Comparison of ENCODE assay signal across 13 cellular contexts in the genomic region with DNA sequence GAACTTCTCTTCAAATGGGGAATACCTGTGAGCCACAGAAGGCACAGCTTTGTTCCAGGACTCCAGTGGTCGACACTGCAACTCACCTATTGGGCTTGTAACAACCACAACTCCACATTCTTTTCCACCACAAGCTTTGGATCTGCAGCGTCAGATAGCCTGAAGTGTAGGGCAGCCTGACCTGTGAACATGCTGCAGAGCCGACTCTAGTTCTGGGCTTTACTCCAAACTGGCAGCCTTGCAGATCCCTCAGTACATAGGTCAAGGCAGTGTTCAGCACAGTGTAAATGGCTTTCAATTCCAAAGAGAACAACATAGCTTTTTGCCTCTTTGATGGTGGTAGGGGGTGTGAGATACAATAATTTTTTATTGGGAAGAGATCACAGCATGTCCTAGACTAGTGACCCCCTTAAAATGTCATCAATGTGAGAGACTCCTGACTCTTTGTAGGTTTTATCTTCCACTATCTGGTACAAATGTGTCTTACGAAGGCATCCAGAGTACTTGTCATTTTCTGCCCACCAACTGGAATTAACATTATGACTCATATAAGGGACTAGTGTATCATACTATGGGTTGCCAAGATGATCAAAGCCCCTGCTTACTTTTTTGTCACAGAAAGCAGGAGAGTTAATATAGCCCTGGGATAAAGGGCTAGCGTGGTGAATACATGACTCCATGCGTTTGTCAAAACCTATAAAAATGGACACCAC.
DNase-seq lines count a peak whose midpoint lies in the region; ATAC-seq and TF ChIP-seq lines count a peak whose summit lies in the region.
"Had no signal": no experiment of that assay in that cellular context is flagged by ENCODE, and none has a peak within 500 bp of the region (broad histone marks: within the 10 kb centered on the region; RNA-seq: fewer than 3 reads in every experiment).

No MANE protein-coding gene starts in this region.

- H3K27me3 ChIP-seq in HCT116 (ENCODE audit: insufficient read depth, low read length): no peaks in the 10 kb centered on the region
- no peaks in the 10 kb centered on the region for H3K27me3 ChIP-seq in body of pancreas

- H3K9me2 ChIP-seq in HCT116 (ENCODE audit: insufficient read depth): no peaks in the 10 kb centered on the region

- H3K27ac ChIP-seq in HCT116 (ENCODE audit: low read depth, low read length): no peak overlapping the region
- peak overlapping the region in 2 of 4 donors; percentile 7 to 26 for H3K27ac ChIP-seq in body of pancreas

- H3K9me3 Mint-ChIP-seq in stimulated activated effector memory CD8-positive, alpha-beta T cell treated with anti-CD3 and anti-CD28 coated beads, Interleukin-12 subunit alpha, Interleukin-12 subunit beta, amount 100 ng/mL, for 72 hours: peaks cover 3% of the 10 kb centered on the region

- intact Hi-C loops in HCT116 (cut with micrococcal nuclease): no loop called here
- intact Hi-C loops in body of pancreas (cut with DNase I): no loop called here

- no peak overlapping the region for H3K4me3 ChIP-seq in HCT116 (replicated peaks in 1 of 2; ENCODE audit: low read depth in 1 of 2, low read length in 2 of 2)
- H3K4me3 ChIP-seq in body of pancreas: no peak overlapping the region

- H2AFZ ChIP-seq in HCT116 (ENCODE audit: low read depth, low read length, poor library complexity, severe bottlenecking): no peak overlapping the region

- no TSS peak for BruUV-seq in HCT116 (replicated peaks; lab: Mats Ljungman, UMichigan)

- H3K36me3 ChIP-seq in HCT116 (ENCODE audit: control insufficient read depth in 1 of 2, insufficient read depth in 2 of 2, low read length in 2 of 2) (no peaks in the 10 kb centered on the region), body of pancreas (replicated peaks in 1 of 2; ENCODE audit: insufficient read depth in 1 of 2, low read depth in 2 of 2) (no peaks in the 10 kb centered on the region)

- H3K36me3 Mint-ChIP-seq in stimulated activated effector memory CD8-positive, alpha-beta T cell treated with anti-CD3 and anti-CD28 coated beads, Interleukin-12 subunit alpha, Interleukin-12 subunit beta, amount 100 ng/mL, for 72 hours: no peaks in the 10 kb centered on the region
- H3K36me3 Mint-ChIP-seq: activated CD8-positive, alpha-beta memory T cell treated with anti-CD3 and anti-CD28 coated beads, Interleukin-2, amount 10 ng/mL, durations not matched to agents 7 days and 5 days; mesothelial cell of epicardium had no signal

- H3K9ac ChIP-seq in HCT116 (ENCODE audit: low read length): no peak overlapping the region

- CTCF ChIA-PET in HCT116 (lab: Charles Lee): no interaction called here

- no peak for TF ChIP-seq CTCF in HCT116 (IDR thresholded peaks at IDR 0.05 in 2 of 3, conservative IDR thresholded peaks at IDR 0.05 in 1 of 3; ENCODE audit: borderline replicate concordance in 1 of 3, insufficient read depth in 1 of 3, low read depth in 2 of 3, low read length in 2 of 3)
- no peak for TF ChIP-seq CTCF in body of pancreas (IDR thresholded peaks at IDR 0.05)

- H3K27ac Mint-ChIP-seq in stimulated activated effector memory CD8-positive, alpha-beta T cell treated with anti-CD3 and anti-CD28 coated beads, Interleukin-12 subunit alpha, Interleukin-12 subunit beta, amount 100 ng/mL, for 72 hours: no peak overlapping the region
- H3K27ac Mint-ChIP-seq: activated CD8-positive, alpha-beta memory T cell treated with anti-CD3 and anti-CD28 coated beads, Interleukin-2, amount 10 ng/mL, durations not matched to agents 7 days and 5 days; mesothelial cell of epicardium had no signal

- H3K4me1 ChIP-seq in HCT116 (ENCODE audit: control insufficient read depth in 1 of 2, insufficient read depth in 2 of 2, low read length in 2 of 2) (no peaks in the 10 kb centered on the region), body of pancreas (peaks cover 11% of the 10 kb centered on the region)

- no peaks in the 10 kb centered on the region for H4K20me1 ChIP-seq in HCT116 (ENCODE audit: insufficient read depth)

- POLR2A ChIA-PET in HCT116 (lab: Charles Lee): no interaction called here

- H3K79me2 ChIP-seq in HCT116 (ENCODE audit: insufficient read depth, low read length): no peaks in the 10 kb centered on the region

- H3K4me3 Mint-ChIP-seq in stimulated activated effector memory CD8-positive, alpha-beta T cell treated with anti-CD3 and anti-CD28 coated beads, Interleukin-12 subunit alpha, Interleukin-12 subunit beta, amount 100 ng/mL, for 72 hours: no peak overlapping the region
- H3K4me3 Mint-ChIP-seq: activated CD8-positive, alpha-beta memory T cell treated with anti-CD3 and anti-CD28 coated beads, Interleukin-2, amount 10 ng/mL, durations not matched to agents 7 days and 5 days; mesothelial cell of epicardium had no signal

- H3K4me1 Mint-ChIP-seq in stimulated activated effector memory CD8-positive, alpha-beta T cell treated with anti-CD3 and anti-CD28 coated beads, Interleukin-12 subunit alpha, Interleukin-12 subunit beta, amount 100 ng/mL, for 72 hours: no peaks in the 10 kb centered on the region
- H3K4me1 Mint-ChIP-seq: activated CD8-positive, alpha-beta memory T cell treated with anti-CD3 and anti-CD28 coated beads, Interleukin-2, amount 10 ng/mL, durations not matched to agents 7 days and 5 days; mesothelial cell of epicardium had no signal

- no peak overlapping the region for H3K4me2 ChIP-seq in HCT116 (ENCODE audit: low read length)

- DNase-seq in HCT116 (ENCODE audit: low read depth, low spot score): no peak
- DNase-seq in body of pancreas: peak; percentile 67 to 85 (median 81)
- DNase-seq in kidney glomerular epithelial cell (lab: John Stamatoyannopoulos, UW): peak; percentile 8
- no peak for DNase-seq in stimulated activated effector memory CD8-positive, alpha-beta T cell treated with anti-CD3 and anti-CD28 coated beads, Interleukin-12 subunit alpha, Interleukin-12 subunit beta, amount 100 ng/mL, for 72 hours (ENCODE audit: low spot score in 2 of 2)
- no peak for DNase-seq in GM19238 (ENCODE audit: insufficient read length, low spot score)
- DNase-seq in SIG-M5 (lab: John Stamatoyannopoulos, UW): no peak
- DNase-seq in iPS-NIHi7 (ENCODE audit: extremely low spot score): no peak
- DNase-seq: DMS79 treated with DMSO at 0.1 percent for 48 hours; effector memory CD4-positive, alpha-beta T cell; NCI-H1105 treated with DMSO at 0.1 percent for 48 hours had no signal

- 0 out of 2 replicates have a peak, but pooled peaks have one; percentile 36 for ATAC-seq in HCT116
- ATAC-seq in body of pancreas: peak; percentile 86
- ATAC-seq in stimulated activated effector memory CD8-positive, alpha-beta T cell treated with anti-CD3 and anti-CD28 coated beads, Interleukin-12 subunit alpha, Interleukin-12 subunit beta, amount 100 ng/mL, for 72 hours: peak; percentile 60
- ATAC-seq in HG02884 (IDR thresholded peaks at IDR 0.05; ENCODE audit: unreplicated experiment): no peak
- ATAC-seq: activated CD8-positive, alpha-beta memory T cell treated with anti-CD3 and anti-CD28 coated beads, Interleukin-2, amount 10 ng/mL, durations not matched to agents 7 days and 5 days had no signal

- WGBS in body of pancreas, 2 donors: 47 to 48% methylated on average over 6 of the region's 6 CpGs

- RAD21 ChIA-PET in HCT116 (lab: Charles Lee; ENCODE audit: low non-redundant PET in 1 of 2, low total read pairs in 2 of 2, uncharacterized antibody in 2 of 2, unreplicated experiment in 2 of 2): no interaction called here

- no peak for TF ChIP-seq RAD21 in HCT116 (IDR thresholded peaks at IDR 0.05; ENCODE audit: low read depth)

- TF ChIP-seq POLR2A in HCT116 (IDR thresholded peaks at IDR 0.05; ENCODE audit: borderline replicate concordance, extremely low read depth, insufficient read depth, insufficient read length) (no peak), body of pancreas (IDR thresholded peaks at IDR 0.05) (no peak)

- H3K9me3 ChIP-seq in HCT116 (ENCODE audit: control insufficient read depth in 1 of 2, insufficient read depth in 1 of 2, low read depth in 1 of 2, low read length in 2 of 2) (no peaks in the 10 kb centered on the region), body of pancreas (no peaks in the 10 kb centered on the region)

TF ChIP-seq in HCT116, 20 proteins besides CTCF, POLR2A, EP300 and RAD21 (continues in another document):
- TF ChIP-seq TCF7L2 (IDR thresholded peaks at IDR 0.05; ENCODE audit: borderline replicate concordance, extremely low read depth, insufficient read depth, insufficient read length) (no peak), SP1 (IDR thresholded peaks at IDR 0.05; ENCODE audit: low read depth) (no peak), SIN3A (IDR thresholded peaks at IDR 0.05; ENCODE audit: low read depth) (no peak), ZFX (IDR thresholded peaks at IDR 0.05) (no peak), EGR1 (IDR thresholded peaks at IDR 0.05; ENCODE audit: low read depth) (no peak), JUND (IDR thresholded peaks at IDR 0.05) (no peak), POLR2AphosphoS5 (IDR thresholded peaks at IDR 0.05; ENCODE audit: low read depth, low read length) (no peak), CBX3 (IDR thresholded peaks at IDR 0.05; ENCODE audit: low read depth) (no peak), ZNF274 (IDR thresholded peaks at IDR 0.05; ENCODE audit: low read depth, low read length) (no peak), YY1 (IDR thresholded peaks at IDR 0.05; ENCODE audit: extremely low read depth, insufficient replicate concordance, low read depth, low read length) (no peak), EZH2phosphoT487 (IDR thresholded peaks at IDR 0.05; ENCODE audit: borderline replicate concordance) (no peak), EZH2 (IDR thresholded peaks at IDR 0.05) (no peak)
- TF ChIP-seq, protein P1, sequence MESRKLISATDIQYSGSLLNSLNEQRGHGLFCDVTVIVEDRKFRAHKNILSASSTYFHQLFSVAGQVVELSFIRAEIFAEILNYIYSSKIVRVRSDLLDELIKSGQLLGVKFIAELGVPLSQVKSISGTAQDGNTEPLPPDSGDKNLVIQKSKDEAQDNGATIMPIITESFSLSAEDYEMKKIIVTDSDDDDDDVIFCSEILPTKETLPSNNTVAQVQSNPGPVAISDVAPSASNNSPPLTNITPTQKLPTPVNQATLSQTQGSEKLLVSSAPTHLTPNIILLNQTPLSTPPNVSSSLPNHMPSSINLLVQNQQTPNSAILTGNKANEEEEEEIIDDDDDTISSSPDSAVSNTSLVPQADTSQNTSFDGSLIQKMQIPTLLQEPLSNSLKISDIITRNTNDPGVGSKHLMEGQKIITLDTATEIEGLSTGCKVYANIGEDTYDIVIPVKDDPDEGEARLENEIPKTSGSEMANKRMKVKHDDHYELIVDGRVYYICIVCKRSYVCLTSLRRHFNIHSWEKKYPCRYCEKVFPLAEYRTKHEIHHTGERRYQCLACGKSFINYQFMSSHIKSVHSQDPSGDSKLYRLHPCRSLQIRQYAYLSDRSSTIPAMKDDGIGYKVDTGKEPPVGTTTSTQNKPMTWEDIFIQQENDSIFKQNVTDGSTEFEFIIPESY (IDR thresholded peaks at IDR 0.05; ENCODE audit: extremely low read depth, insufficient replicate concordance, low read length): no peak
- TF ChIP-seq, protein P2, sequence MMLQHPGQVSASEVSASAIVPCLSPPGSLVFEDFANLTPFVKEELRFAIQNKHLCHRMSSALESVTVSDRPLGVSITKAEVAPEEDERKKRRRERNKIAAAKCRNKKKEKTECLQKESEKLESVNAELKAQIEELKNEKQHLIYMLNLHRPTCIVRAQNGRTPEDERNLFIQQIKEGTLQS (IDR thresholded peaks at IDR 0.05): no peak

Comparison
In these comparisons a context has a peak if more than half of its experiments do, and no peak if none do; other contexts are left out.
1. DNase-seq: peak in body of pancreas (4 of 4) and kidney glomerular epithelial cell (single experiment); none in HCT116 (single experiment), stimulated activated effector memory CD8-positive, alpha-beta T cell treated with anti-CD3 and anti-CD28 coated beads, Interleukin-12 subunit alpha, Interleukin-12 subunit beta, amount 100 ng/mL, for 72 hours (0 of 2), GM19238 (single experiment), SIG-M5 (single experiment) and iPS-NIHi7 (single experiment).